ENCODE assay signal across 8 cellular contexts in genomic region chr11:96259053-96259837, GRCh38.
DNase-seq lines count a peak whose midpoint lies in the region; ATAC-seq and TF ChIP-seq lines count a peak whose summit lies in the region.

No MANE protein-coding gene starts in this region.

- no peak for TF ChIP-seq EP300 in stomach (IDR thresholded peaks at IDR 0.05)

- H3K27ac ChIP-seq in stomach, result peak overlapping the region in 4 of 5 donors; percentile 52 to 84 (median 60)
- no peak overlapping the region for H3K27ac ChIP-seq in neuronal stem cell (replicated peaks; ENCODE audit: low read length)

- H3K23ac ChIP-seq in neuronal stem cell (ENCODE audit: low read depth, low read length, poor library complexity), result no peak overlapping the region

- 55 to 76% (median 67%) methylated on average over 4 of the region's 4 CpGs for WGBS in stomach, 5 donors
- no CpG with 5 or more reads among the region's 4 CpGs for WGBS in neuronal stem cell (ENCODE audit: extremely low coverage in 2 of 2, insufficient read length in 2 of 2, insufficient replicate concordance in 1 of 2), 2 donors

- no peak overlapping the region for H3K14ac ChIP-seq in neuronal stem cell (ENCODE audit: low read length)

- no peaks in the 10 kb centered on the region for H3K9me3 ChIP-seq in stomach
- H3K9me3 ChIP-seq in neuronal stem cell (replicated peaks in 1 of 2; ENCODE audit: control insufficient read depth in 2 of 2, insufficient read depth in 1 of 2, low read depth in 1 of 2, low read length in 2 of 2), result no peaks in the 10 kb centered on the region

- no peaks in the 10 kb centered on the region for H3K9me3 Mint-ChIP-seq in T-helper 1 cell treated with Interleukin-12 subunit alpha and Interleukin-12 subunit beta and Interleukin-4 antibody, amounts not matched to agents 30 μg/mL and 1 μg/mL, for 36 hours
- peaks cover 2% of the 10 kb centered on the region for H3K9me3 Mint-ChIP-seq in activated CD8-positive, alpha-beta T cell treated with anti-CD3 and anti-CD28 coated beads for 36 hours

- H3K4me3 ChIP-seq in stomach, result no peak overlapping the region
- H3K4me3 ChIP-seq in neuronal stem cell (ENCODE audit: low read length in 2 of 2), result no peak overlapping the region

- H2BK5ac ChIP-seq in neuronal stem cell (ENCODE audit: low read length), result no peak overlapping the region

- peaks cover 67% of the 10 kb centered on the region for H3K4me1 Mint-ChIP-seq in T-helper 1 cell treated with Interleukin-12 subunit alpha and Interleukin-12 subunit beta and Interleukin-4 antibody, amounts not matched to agents 30 μg/mL and 1 μg/mL, for 36 hours (ENCODE audit: low read depth)
- H3K4me1 Mint-ChIP-seq in activated CD8-positive, alpha-beta T cell treated with anti-CD3 and anti-CD28 coated beads for 36 hours (ENCODE audit: low read depth), result peaks cover 89% of the 10 kb centered on the region

- no peak for DNase-seq in T-helper 1 cell
- DNase-seq in activated CD8-positive, alpha-beta T cell treated with anti-CD3 and anti-CD28 coated beads for 36 hours, result no peak
- DNase-seq in left cardiac atrium, result no peak
- DNase-seq in stomach, result no peak
- no peak for DNase-seq in neuronal stem cell (ENCODE audit: low spot score)
- no peak for DNase-seq in GM19238 (ENCODE audit: insufficient read length, low spot score)

- H3K4me3 Mint-ChIP-seq in T-helper 1 cell treated with Interleukin-12 subunit alpha and Interleukin-12 subunit beta and Interleukin-4 antibody, amounts not matched to agents 30 μg/mL and 1 μg/mL, for 36 hours, result peak overlapping the region; percentile 52
- no peak overlapping the region for H3K4me3 Mint-ChIP-seq in activated CD8-positive, alpha-beta T cell treated with anti-CD3 and anti-CD28 coated beads for 36 hours

- peak overlapping the region; percentile 97 for H3K27ac Mint-ChIP-seq in T-helper 1 cell treated with Interleukin-12 subunit alpha and Interleukin-12 subunit beta and Interleukin-4 antibody, amounts not matched to agents 30 μg/mL and 1 μg/mL, for 36 hours
- H3K27ac Mint-ChIP-seq in activated CD8-positive, alpha-beta T cell treated with anti-CD3 and anti-CD28 coated beads for 36 hours, result peak overlapping the region; percentile 86

- no peaks in the 10 kb centered on the region for H3K27me3 Mint-ChIP-seq in T-helper 1 cell treated with Interleukin-12 subunit alpha and Interleukin-12 subunit beta and Interleukin-4 antibody, amounts not matched to agents 30 μg/mL and 1 μg/mL, for 36 hours (ENCODE audit: low read depth)
- H3K27me3 Mint-ChIP-seq in activated CD8-positive, alpha-beta T cell treated with anti-CD3 and anti-CD28 coated beads for 36 hours, result no peaks in the 10 kb centered on the region

- no peak overlapping the region for H3K9ac ChIP-seq in neuronal stem cell (ENCODE audit: low read depth, low read length, poor library complexity)

- peaks cover 20 to 76% (median 39%) of the 10 kb centered on the region in 4 donors for H3K4me1 ChIP-seq in stomach
- peaks cover 2 to 15% of the 10 kb centered on the region in 2 donors for H3K4me1 ChIP-seq in neuronal stem cell (ENCODE audit: control insufficient read depth in 2 of 2, insufficient read depth in 1 of 2, low read depth in 1 of 2, low read length in 2 of 2)

- no peak overlapping the region for H3K4ac ChIP-seq in neuronal stem cell (ENCODE audit: low read length)

- H4K91ac ChIP-seq in neuronal stem cell (ENCODE audit: low read depth, low read length, poor library complexity), result no peak overlapping the region

- H2BK120ac ChIP-seq in neuronal stem cell (ENCODE audit: low read depth, low read length), result no peak overlapping the region

- no peak for ATAC-seq in activated CD8-positive, alpha-beta T cell treated with anti-CD3 and anti-CD28 coated beads for 36 hours
- ATAC-seq in left cardiac atrium (peak; percentile 24 to 45), GM21786 (IDR thresholded peaks at IDR 0.05; ENCODE audit: unreplicated experiment) (no peak)

- H2AK5ac ChIP-seq in neuronal stem cell (ENCODE audit: low read depth, low read length), result no peak overlapping the region

- intact Hi-C loops in activated CD8-positive, alpha-beta T cell treated with anti-CD3 and anti-CD28 coated beads for 36 hours (cut with micrococcal nuclease), result loop anchor here (2.0 to 5.0 kb wide), 2 partner anchors 52 to 84 kb away; partner anchors contain the start of gene MAML2
- intact Hi-C loops in left cardiac atrium (cut with DNase I), result no loop called here
- intact Hi-C loops in stomach (cut with DNase I; ENCODE audit: low total_unique reads), result no loop called here

- no peak for TF ChIP-seq CTCF in activated CD8-positive, alpha-beta T cell treated with anti-CD3 and anti-CD28 coated beads for 36 hours (IDR thresholded peaks at IDR 0.05)
- TF ChIP-seq CTCF in stomach (IDR thresholded peaks at IDR 0.05), result no peak

- H3K36me3 Mint-ChIP-seq in T-helper 1 cell treated with Interleukin-12 subunit alpha and Interleukin-12 subunit beta and Interleukin-4 antibody, amounts not matched to agents 30 μg/mL and 1 μg/mL, for 36 hours (ENCODE audit: low read depth), result peaks cover 17% of the 10 kb centered on the region
- H3K36me3 Mint-ChIP-seq in activated CD8-positive, alpha-beta T cell treated with anti-CD3 and anti-CD28 coated beads for 36 hours (ENCODE audit: low read depth), result peaks cover 26% of the 10 kb centered on the region

- H2AFZ ChIP-seq in neuronal stem cell (ENCODE audit: low read length), result no peak overlapping the region

- H3K79me1 ChIP-seq in neuronal stem cell (ENCODE audit: low read depth, low read length), result no peaks in the 10 kb centered on the region

- CTCF ChIA-PET in activated CD8-positive, alpha-beta T cell treated with anti-CD3 and anti-CD28 coated beads for 36 hours (lab: Charles Lee), result interaction anchor here (0.7 to 2.2 kb wide), 3 partner anchors 17 to 245 kb away, joined by 3 to 10 read pairs (median 3); partner anchors contain the start of gene MAML2

- no peak overlapping the region for H3K4me2 ChIP-seq in neuronal stem cell (ENCODE audit: insufficient read depth, low read length, poor library complexity, severe bottlenecking)

- TF ChIP-seq POLR2A in stomach (IDR thresholded peaks at IDR 0.05), result no peak

- no peak overlapping the region for H3K18ac ChIP-seq in neuronal stem cell (ENCODE audit: low read length)

- H3K36me3 ChIP-seq in stomach (no peaks in the 10 kb centered on the region), neuronal stem cell (replicated peaks in 1 of 2; ENCODE audit: control insufficient read depth in 2 of 2, insufficient read depth in 2 of 2, low read length in 2 of 2) (no peaks in the 10 kb centered on the region)

- POLR2A ChIA-PET in activated CD8-positive, alpha-beta T cell treated with anti-CD3 and anti-CD28 coated beads for 36 hours (lab: Charles Lee), result interaction anchor here (1.4 to 1.5 kb wide), 3 partner anchors 14 to 84 kb away, joined by 3 to 5 read pairs (median 4); partner anchors contain the start of gene MAML2

- H3K27me3 ChIP-seq in stomach, result no peaks in the 10 kb centered on the region
- H3K27me3 ChIP-seq in neuronal stem cell (ENCODE audit: control insufficient read depth in 3 of 3, insufficient read depth in 3 of 3, low read depth in 1 of 3, low read length in 3 of 3), result no peaks in the 10 kb centered on the region

- no peak overlapping the region for H2BK15ac ChIP-seq in neuronal stem cell (ENCODE audit: low read length)

- H4K8ac ChIP-seq in neuronal stem cell (ENCODE audit: low read depth, low read length), result no peak overlapping the region

- H2BK12ac ChIP-seq in neuronal stem cell (ENCODE audit: low read length), result no peak overlapping the region

Comparison
In these comparisons a context has a peak if more than half of its experiments do, and no peak if none do; other contexts are left out.
1. ATAC-seq: peak in left cardiac atrium (2 of 2); none in activated CD8-positive, alpha-beta T cell treated with anti-CD3 and anti-CD28 coated beads for 36 hours (single experiment) and GM21786 (single experiment).